In the genomic region with DNA sequence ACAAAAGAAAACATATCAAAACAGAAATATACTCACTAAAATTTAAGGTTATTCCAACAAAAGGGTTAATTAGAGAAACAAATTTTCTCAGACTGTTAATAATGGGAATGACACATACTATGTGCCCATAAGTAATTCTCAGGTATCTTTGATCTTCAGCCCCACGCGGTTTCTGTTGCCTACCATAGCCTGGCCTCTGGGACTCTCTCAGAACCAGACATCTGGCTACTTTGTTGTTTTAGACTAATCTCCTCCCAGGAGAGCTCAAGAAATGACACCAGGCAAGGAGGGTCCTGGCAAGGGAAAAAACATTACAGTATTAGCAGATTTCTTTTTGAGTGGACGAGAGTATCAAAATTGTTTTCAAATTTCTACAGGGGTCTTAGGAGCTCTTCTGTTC, we compare ENCODE assay signal across 19 cellular contexts.
"Had no signal": no experiment of that assay in that cellular context is flagged by ENCODE, and none has a peak within 500 bp of the region (broad histone marks: within the 10 kb centered on the region; RNA-seq: fewer than 3 reads in every experiment).

No MANE protein-coding gene starts in this region.

- DNase-seq: activated CD4-positive, alpha-beta T cell treated with anti-CD3 and anti-CD28 coated beads, Interleukin-2, amount 50 U/mL, for 1 hour; activated CD8-positive, alpha-beta memory T cell treated with anti-CD3 and anti-CD28 coated beads for 24 hours; activated naive CD4-positive, alpha-beta T cell treated with Interleukin-2 at 50 U/mL for 16 hours; anterior cingulate cortex; cerebellar nuclear complex; effector CD8-positive, alpha-beta T cell; foreskin melanocyte; heart left ventricle; immature natural killer cell; mesenchymal stem cell; naive thymus-derived CD8-positive, alpha-beta T cell; stimulated activated CD4-positive, alpha-beta T cell treated with anti-CD3 and anti-CD28 coated beads, Interleukin-15, amount 100 ng/mL, for 24 hours; stimulated activated CD4-positive, alpha-beta T cell treated with anti-CD3 and anti-CD28 coated beads, Interleukin-4, amount 100 ng/mL, for 1 hour; stimulated activated naive B cell treated with anti-CD40 and anti-IgM and Interleukin-4, amounts not matched to agents 10 μg/mL and 1 μg/mL and 100 μg/mL, for 72 hours had no signal

- H3K9me3 ChIP-seq: vagina had no signal

- H3K4me3 ChIP-seq: heart left ventricle, right atrium auricular region, skin epidermis, tibial nerve, vagina had no signal

- H3K36me3 ChIP-seq: right atrium auricular region, vagina had no signal

- H3K27ac ChIP-seq: heart left ventricle, right atrium auricular region, skin epidermis, tibial nerve, vagina had no signal

- H3K27me3 ChIP-seq: heart left ventricle, right atrium auricular region, tibial nerve, vagina had no signal

- ATAC-seq: activated CD4-positive, CD25-positive, alpha-beta regulatory T cell treated with anti-CD3 and anti-CD28 coated beads, Interleukin-2, amount 50 U/mL, for 24 hours; heart left ventricle; naive thymus-derived CD8-positive, alpha-beta T cell; stimulated activated naive B cell treated with anti-CD40 and anti-IgM and Interleukin-4, amounts not matched to agents 10 μg/mL and 1 μg/mL and 100 μg/mL, for 72 hours had no signal

- H3K4me1 ChIP-seq: right atrium auricular region, tibial nerve, vagina had no signal
